ENCODE assay signal across 11 cellular contexts in genomic region chr12:53498235-53498630, GRCh38. TPM values are rescaled to one million over a fixed set of nuclear protein-coding genes. Genes with fewer than 3 reads are reported as not detected.
DNase-seq lines count a peak whose midpoint lies in the region; TF ChIP-seq lines count a peak whose summit lies in the region.
"Had no signal": no experiment of that assay in that cellular context is flagged by ENCODE, and none has a peak within 500 bp of the region (broad histone marks: within the 10 kb centered on the region; RNA-seq: fewer than 3 reads in every experiment).

No MANE protein-coding gene starts in this region.

- no peak overlapping the region for H4K8ac ChIP-seq in mesendoderm (ENCODE audit: low read depth, low read length)

- H3K27me3 ChIP-seq in DOHH2 (ENCODE audit: control insufficient read depth, low read length) (no peaks in the 10 kb centered on the region), esophagus muscularis mucosa (no peaks in the 10 kb centered on the region), sigmoid colon (no peaks in the 10 kb centered on the region), mesendoderm (ENCODE audit: insufficient read depth, low read length, poor library complexity) (no peaks in the 10 kb centered on the region), tibial nerve (no peaks in the 10 kb centered on the region)

- no peaks in the 10 kb centered on the region for H3K9me2 ChIP-seq in DOHH2 (replicated peaks; ENCODE audit: control insufficient read depth, low read length)

- TF ChIP-seq POLR2A in esophagus muscularis mucosa (IDR thresholded peaks at IDR 0.05; ENCODE audit: low read depth) (no peak), sigmoid colon (IDR thresholded peaks at IDR 0.05) (no peak), tibial nerve (IDR thresholded peaks at IDR 0.05) (no peak)

- H3F3A ChIP-seq in DOHH2 (ENCODE audit: control insufficient read depth, insufficient read depth), result peaks cover 9% of the 10 kb centered on the region

- peak overlapping the region; percentile 94 for H3K4me3 Mint-ChIP-seq in T-helper 2 cell treated with Interferon-gamma antibody and Interleukin-4, amounts not matched to agents 5 μg/mL and 100 μg/mL, for 36 hours

- no peaks in the 10 kb centered on the region for H4K20me1 ChIP-seq in DOHH2 (ENCODE audit: control insufficient read depth, insufficient read depth, low read depth, low read length)

- peaks cover 41% of the 10 kb centered on the region for H3K4me1 Mint-ChIP-seq in T-helper 2 cell treated with Interferon-gamma antibody and Interleukin-4, amounts not matched to agents 5 μg/mL and 100 μg/mL, for 36 hours (ENCODE audit: low read depth)

- no peak overlapping the region for H3K4ac ChIP-seq in mesendoderm (ENCODE audit: low read depth, low read length)

- peak overlapping the region; percentile 93 for H3K4me3 ChIP-seq in DOHH2 (ENCODE audit: low read length)
- H3K4me3 ChIP-seq in esophagus muscularis mucosa, result peak overlapping the region in 3 of 4 donors; percentile 74 to 81 (median 77)
- no peak overlapping the region for H3K4me3 ChIP-seq in sigmoid colon
- no peak overlapping the region for H3K4me3 ChIP-seq in mesendoderm (ENCODE audit: low read length)
- peak overlapping the region in 1 of 4 donors; percentile 77 for H3K4me3 ChIP-seq in tibial nerve

- H3K79me1 ChIP-seq in mesendoderm (ENCODE audit: low read length), result peaks cover 7% of the 10 kb centered on the region

- peaks cover 6% of the 10 kb centered on the region for H3K36me3 Mint-ChIP-seq in T-helper 2 cell treated with Interferon-gamma antibody and Interleukin-4, amounts not matched to agents 5 μg/mL and 100 μg/mL, for 36 hours (ENCODE audit: low read depth)

- no peaks in the 10 kb centered on the region for H3K9me3 Mint-ChIP-seq in T-helper 2 cell treated with Interferon-gamma antibody and Interleukin-4, amounts not matched to agents 5 μg/mL and 100 μg/mL, for 36 hours

- no peak overlapping the region for H2BK15ac ChIP-seq in mesendoderm (replicated peaks; ENCODE audit: low read depth)

- H2BK5ac ChIP-seq in mesendoderm (ENCODE audit: low read length), result no peak overlapping the region

- H2BK120ac ChIP-seq in mesendoderm (ENCODE audit: low read depth, low read length), result no peak overlapping the region

- TF ChIP-seq CTCF in DOHH2 (IDR thresholded peaks at IDR 0.05; ENCODE audit: low read depth, low read length, poor library complexity, severe bottlenecking), result no peak
- TF ChIP-seq CTCF in esophagus muscularis mucosa (IDR thresholded peaks at IDR 0.05), result no peak
- no peak for TF ChIP-seq CTCF in sigmoid colon (IDR thresholded peaks at IDR 0.05)
- no peak for TF ChIP-seq CTCF in tibial nerve (IDR thresholded peaks at IDR 0.05)

- no peak overlapping the region for H4K5ac ChIP-seq in mesendoderm (ENCODE audit: low read length)

- H3K79me2 ChIP-seq in DOHH2 (ENCODE audit: control insufficient read depth, low read length) (peaks cover 33% of the 10 kb centered on the region), mesendoderm (ENCODE audit: control insufficient read depth, insufficient read depth, low read length) (peaks cover 7% of the 10 kb centered on the region)

- TF ChIP-seq EP300 in esophagus muscularis mucosa (IDR thresholded peaks at IDR 0.05) (no peak), sigmoid colon (IDR thresholded peaks at IDR 0.05) (no peak), tibial nerve (IDR thresholded peaks at IDR 0.05) (no peak)

- no peak overlapping the region for H3K18ac ChIP-seq in mesendoderm (ENCODE audit: low read length)

- H3K56ac ChIP-seq in mesendoderm (ENCODE audit: low read length), result no peak overlapping the region

- H3K23ac ChIP-seq in mesendoderm (ENCODE audit: low read length), result no peak overlapping the region

- H3K27ac ChIP-seq in DOHH2 (ENCODE audit: low read depth, low read length) (no peak overlapping the region), esophagus muscularis mucosa (replicated peaks in 1 of 4) (peak overlapping the region; percentile 97 to 99 (median 98)), sigmoid colon (peak overlapping the region in 3 of 4 donors; percentile 93 to 99 (median 97)), mesendoderm (ENCODE audit: low read depth, low read length) (no peak overlapping the region), tibial nerve (peak overlapping the region in 2 of 4 donors; percentile 98 to 100)

- no peaks in the 10 kb centered on the region for H3K27me3 Mint-ChIP-seq in T-helper 2 cell treated with Interferon-gamma antibody and Interleukin-4, amounts not matched to agents 5 μg/mL and 100 μg/mL, for 36 hours (ENCODE audit: low read depth)

- H3K36me3 ChIP-seq in DOHH2 (ENCODE audit: control insufficient read depth, low read length), result 0 out of 2 replicates have a peak, but pooled peaks cover 3% of the 10 kb centered on the region
- peaks cover 0 to 3% (median 1%) of the 10 kb centered on the region in 4 donors for H3K36me3 ChIP-seq in esophagus muscularis mucosa
- no peaks in the 10 kb centered on the region for H3K36me3 ChIP-seq in sigmoid colon
- no peaks in the 10 kb centered on the region for H3K36me3 ChIP-seq in mesendoderm (ENCODE audit: control insufficient read depth, insufficient read depth, low read length)
- H3K36me3 ChIP-seq in tibial nerve, result peaks cover 0 to 3% (median 0%) of the 10 kb centered on the region in 3 donors

- H3K4me2 ChIP-seq in DOHH2 (ENCODE audit: low read length) (peak overlapping the region; percentile 93), mesendoderm (ENCODE audit: low read length) (no peak overlapping the region)

- 82% methylated on average over 2 of the region's 2 CpGs for WGBS in esophagus muscularis mucosa
- 84 to 87% methylated on average over 2 of the region's 2 CpGs for WGBS in sigmoid colon, 2 donors
- no CpG with 5 or more reads among the region's 2 CpGs for WGBS in mesendoderm (ENCODE audit: extremely low coverage, insufficient coverage, low lambda C conversion rate)
- WGBS in tibial nerve, 2 donors, result 76 to 80% methylated on average over 2 of the region's 2 CpGs

- H3K9me3 ChIP-seq in DOHH2 (ENCODE audit: control insufficient read depth, insufficient read depth, low read length) (no peaks in the 10 kb centered on the region), esophagus muscularis mucosa (no peaks in the 10 kb centered on the region), sigmoid colon (no peaks in the 10 kb centered on the region), tibial nerve (no peaks in the 10 kb centered on the region)

- no peak overlapping the region for H3K9ac ChIP-seq in mesendoderm (ENCODE audit: low read length)

- intact Hi-C loops in esophagus muscularis mucosa (cut with DNase I), result no loop called here
- intact Hi-C loops in sigmoid colon (cut with DNase I), result no loop called here

- H3K4me1 ChIP-seq in DOHH2 (ENCODE audit: control insufficient read depth, low read length) (peaks cover 65% of the 10 kb centered on the region), esophagus muscularis mucosa (peaks cover 43 to 81% (median 74%) of the 10 kb centered on the region in 4 donors), sigmoid colon (peaks cover 0 to 46% (median 39%) of the 10 kb centered on the region in 4 donors), mesendoderm (ENCODE audit: control insufficient read depth, low read depth, low read length) (peaks cover 25% of the 10 kb centered on the region), tibial nerve (peaks cover 2 to 68% (median 34%) of the 10 kb centered on the region in 4 donors)

- no peak overlapping the region for H2AK5ac ChIP-seq in mesendoderm (ENCODE audit: low read length)

- no peak for DNase-seq in T-helper 2 cell treated with Interferon-gamma antibody and Interleukin-4, amounts not matched to agents 5 μg/mL and 100 μg/mL, for 36 hours (ENCODE audit: low spot score)
- no peak for DNase-seq in esophagus muscularis mucosa (ENCODE audit: extremely low spot score)
- DNase-seq in sigmoid colon, result no peak
- no peak for DNase-seq in mesendoderm
- no peak for DNase-seq in NCI-H524 (lab: John Stamatoyannopoulos, UW)
- no peak for DNase-seq in SW 1271 (lab: John Stamatoyannopoulos, UW)
- DNase-seq in tibial nerve (ENCODE audit: low spot score in 2 of 2), result no peak
- DNase-seq: KG1; kidney glomerular epithelial cell; stimulated activated CD4-positive, alpha-beta T cell treated with anti-CD3 and anti-CD28 coated beads, Interleukin-4, amount 100 ng/mL, for 4 hours had no signal

- H3K27ac Mint-ChIP-seq in T-helper 2 cell treated with Interferon-gamma antibody and Interleukin-4, amounts not matched to agents 5 μg/mL and 100 μg/mL, for 36 hours, result peak overlapping the region; percentile 95

RNA-seq across cellular contexts. Expression of gene MAP3K12, which starts 1.0 kb away (rescaled TPM):
- total RNA-seq in esophagus muscularis mucosa (10 to 100 TPM; 12.6 to 20.1 (median 18.9) TPM), sigmoid colon (10 to 100 TPM; 18.5 to 27.4 (median 25.0) TPM), tibial nerve (10 to 100 TPM; 35.6 to 95.1 (median 58.3) TPM)
- polyA plus RNA-seq in sigmoid colon, result 10 to 100 TPM in 1 of 3 donors, 1 to 10 TPM in 2; 1.6 to 10.1 (median 4.8) TPM
- polyA plus RNA-seq in mesendoderm (2013, experiment 1 of 2), result 2.0 TPM
- 1.8 TPM for polyA plus RNA-seq in mesendoderm (2013, experiment 2 of 2)

RNA-seq across cellular contexts. Expression of gene TARBP2, which starts 2.9 kb away (rescaled TPM):
- total RNA-seq in esophagus muscularis mucosa, result 10 to 100 TPM; 12.7 to 16.6 (median 12.9) TPM
- total RNA-seq in sigmoid colon, result 10 to 100 TPM; 16.1 to 29.9 (median 19.4) TPM
- 10 to 100 TPM; 16.2 to 29.4 (median 19.7) TPM for polyA plus RNA-seq in sigmoid colon
- 37.4 TPM for polyA plus RNA-seq in mesendoderm (2013, experiment 1 of 2)
- polyA plus RNA-seq in mesendoderm (2013, experiment 2 of 2), result 37.2 TPM
- total RNA-seq in tibial nerve, result 10 to 100 TPM; 25.3 to 56.4 (median 36.1) TPM

RNA-seq across cellular contexts. Expression of gene NPFF, which starts 9.1 kb away (rescaled TPM):
- total RNA-seq in esophagus muscularis mucosa (not detected), sigmoid colon (not detected), tibial nerve (not detected)
- polyA plus RNA-seq in sigmoid colon, result not detected
- polyA plus RNA-seq in mesendoderm (2013, experiment 1 of 2), result 0.25 TPM
- polyA plus RNA-seq in mesendoderm (2013, experiment 2 of 2), result 0.59 TPM

RNA-seq across cellular contexts. Expression of gene PCBP2, which starts 46.3 kb away (rescaled TPM):
- total RNA-seq in esophagus muscularis mucosa (100 to 1,000 TPM; 275 to 374 (median 365) TPM), sigmoid colon (100 to 1,000 TPM; 397 to 661 (median 417) TPM), tibial nerve (100 to 1,000 TPM; 414 to 583 (median 490) TPM)
- polyA plus RNA-seq in sigmoid colon, result 100 to 1,000 TPM; 333 to 455 (median 401) TPM
- 605 TPM for polyA plus RNA-seq in mesendoderm (2013, experiment 1 of 2)
- polyA plus RNA-seq in mesendoderm (2013, experiment 2 of 2), result 607 TPM

RNA-seq across cellular contexts. Expression of gene PRR13, which starts 56.7 kb away (rescaled TPM):
- total RNA-seq in esophagus muscularis mucosa, result 10 to 100 TPM; 47.8 to 77.6 (median 65.3) TPM
- total RNA-seq in sigmoid colon, result 10 to 100 TPM; 46.7 to 68.1 (median 55.1) TPM
- 100 to 1,000 TPM; 521 to 955 (median 870) TPM for polyA plus RNA-seq in sigmoid colon
- 289 TPM for polyA plus RNA-seq in mesendoderm (2013, experiment 1 of 2)
- polyA plus RNA-seq in mesendoderm (2013, experiment 2 of 2), result 292 TPM
- 100 to 1,000 TPM in 1 of 4 donors, 10 to 100 TPM in 3; 54.6 to 125 (median 57.0) TPM for total RNA-seq in tibial nerve

Comparison
In these comparisons a context has a peak if more than half of its experiments do, and no peak if none do; other contexts are left out.
1. H3K27ac ChIP-seq: peak in esophagus muscularis mucosa (4 of 4) and sigmoid colon (3 of 4); none in DOHH2 (single experiment) and mesendoderm (single experiment).
2. H3K4me3 ChIP-seq: peak in DOHH2 (single experiment) and esophagus muscularis mucosa (3 of 4); none in sigmoid colon (0 of 4) and mesendoderm (single experiment).